Comparison of ENCODE assay signal across 16 cellular contexts in genomic region chr15:91456251-91456718, GRCh38.
DNase-seq lines count a peak whose midpoint lies in the region; ATAC-seq and TF ChIP-seq lines count a peak whose summit lies in the region.
"Had no signal": no experiment of that assay in that cellular context is flagged by ENCODE, and none has a peak within 500 bp of the region (broad histone marks: within the 10 kb centered on the region; RNA-seq: fewer than 3 reads in every experiment).

No MANE protein-coding gene starts in this region.

- H3K9ac ChIP-seq in GM23248 (no peak overlapping the region), colonic mucosa (ENCODE audit: low read depth in 2 of 2, low read length in 2 of 2) (no peak overlapping the region)

- no peak overlapping the region for H2AFZ ChIP-seq in GM23248
- peak overlapping the region; percentile 70 for H2AFZ ChIP-seq in PC-9

- POLR2A ChIA-PET in PC-9 (lab: Charles Lee; ENCODE audit: unreplicated experiment): interaction anchor here (0.6 to 1.2 kb wide), 11 partner anchors 18 to 1182 kb away, joined by 3 to 12 read pairs (median 3); no protein-coding TSS in a partner anchor

- in situ Hi-C loops in GM23248 (cut with MboI): no loop called here

- H3K4me3 ChIP-seq in GM23248: no peak overlapping the region
- peak overlapping the region; percentile 39; the same call in 1 of the 2 replicates for H3K4me3 ChIP-seq in PC-9
- H3K4me3 ChIP-seq in epithelial cell of esophagus (ENCODE audit: low read length): no peak overlapping the region
- no peak overlapping the region for H3K4me3 ChIP-seq in retinal pigment epithelial cell (ENCODE audit: low read length)
- no peak overlapping the region for H3K4me3 ChIP-seq in colonic mucosa
- H3K4me3 ChIP-seq: right atrium auricular region, stomach had no signal

- WGBS in GM23248 (ENCODE audit: low coverage in 1 of 2, low lambda C conversion rate in 2 of 2, missing lambda C conversion rate in 2 of 2), 2 experiments: 55 to 58% methylated on average over 7 of the region's 7 CpGs

- H3K27ac ChIP-seq in GM23248 (no peak overlapping the region), PC-9 (peak overlapping the region; percentile 99), colonic mucosa (no peak overlapping the region)
- H3K27ac ChIP-seq: right atrium auricular region had no signal

- H4K20me1 ChIP-seq in GM23248 (ENCODE audit: insufficient read depth) (no peaks in the 10 kb centered on the region), PC-9 (ENCODE audit: insufficient read depth) (no peaks in the 10 kb centered on the region)

- H3K79me2 ChIP-seq in GM23248 (ENCODE audit: insufficient read depth): no peaks in the 10 kb centered on the region
- H3K79me2 ChIP-seq in PC-9 (ENCODE audit: low read depth): no peaks in the 10 kb centered on the region

- H3K9me2 ChIP-seq in GM23248 (ENCODE audit: insufficient read depth) (no peaks in the 10 kb centered on the region), PC-9 (ENCODE audit: insufficient read depth) (no peaks in the 10 kb centered on the region)

- ATAC-seq in HG03354 (IDR thresholded peaks at IDR 0.05; ENCODE audit: poor library complexity, severe bottlenecking, unreplicated experiment) (no peak), HG02870 (IDR thresholded peaks at IDR 0.05; ENCODE audit: unreplicated experiment) (no peak), GM19467 (IDR thresholded peaks at IDR 0.05; ENCODE audit: unreplicated experiment) (no peak)
- ATAC-seq: HepG2 had no signal

- H3K27me3 ChIP-seq in GM23248 (replicated peaks; ENCODE audit: insufficient read depth) (no peaks in the 10 kb centered on the region), PC-9 (ENCODE audit: insufficient read depth, low read depth) (no peaks in the 10 kb centered on the region), colonic mucosa (no peaks in the 10 kb centered on the region)
- H3K27me3 ChIP-seq: right atrium auricular region, stomach had no signal

- H3K9me3 ChIP-seq in GM23248 (ENCODE audit: low read depth): no peaks in the 10 kb centered on the region
- H3K9me3 ChIP-seq in PC-9 (ENCODE audit: insufficient read depth, low read depth): peaks cover 18% of the 10 kb centered on the region
- H3K9me3 ChIP-seq in colonic mucosa: no peaks in the 10 kb centered on the region

- H3F3A ChIP-seq in GM23248 (ENCODE audit: insufficient read depth) (no peaks in the 10 kb centered on the region), PC-9 (ENCODE audit: insufficient read depth, low read depth) (peaks cover 25% of the 10 kb centered on the region)

- BruUV-seq in PC-9 (replicated peaks; lab: Mats Ljungman, UMichigan): no TSS peak

- CTCF ChIA-PET in PC-9 (lab: Charles Lee): no interaction called here

- H3K4me1 ChIP-seq in GM23248 (ENCODE audit: insufficient read depth): no peaks in the 10 kb centered on the region
- peaks cover 31% of the 10 kb centered on the region for H3K4me1 ChIP-seq in PC-9 (replicated peaks; ENCODE audit: insufficient read depth)
- H3K4me1 ChIP-seq in colonic mucosa: no peaks in the 10 kb centered on the region
- H3K4me1 ChIP-seq: right atrium auricular region had no signal

- intact Hi-C loops in PC-9 (cut with micrococcal nuclease; ENCODE audit: unreplicated experiment) (loop anchor here (1.0 to 10.0 kb wide), 11 partner anchors 49 to 1199 kb away; partner anchors contain the start of genes FAM174B and SLCO3A1), colonic mucosa (cut with DNase I) (no loop called here)

- peak; percentile 14 for DNase-seq in GM23248
- DNase-seq in PC-9: peak; percentile 91 to 98
- DNase-seq in epithelial cell of esophagus (ENCODE audit: low read depth): peak; percentile 94
- DNase-seq in retinal pigment epithelial cell (ENCODE audit: low read depth): peak; percentile 83
- DNase-seq in colonic mucosa: no peak
- DNase-seq: activated CD4-positive, alpha-beta T cell treated with anti-CD3 and anti-CD28 coated beads for 48 hours; caudate nucleus; CD4-positive, alpha-beta memory T cell; GOT3; NCI-H1694; stomach had no signal

- H3K4me2 ChIP-seq in GM23248 (ENCODE audit: unreplicated experiment) (no peak overlapping the region), PC-9 (peak overlapping the region; percentile 79)

- no peak for TF ChIP-seq CTCF in PC-9 (conservative IDR thresholded peaks at IDR 0.05)
- TF ChIP-seq CTCF in epithelial cell of esophagus (IDR thresholded peaks at IDR 0.05; ENCODE audit: insufficient read depth, low read depth, low read length, missing control alignments): no peak
- TF ChIP-seq CTCF in retinal pigment epithelial cell (conservative IDR thresholded peaks at IDR 0.05; ENCODE audit: low read depth, low read length): no peak
- no peak for TF ChIP-seq CTCF in colonic mucosa (IDR thresholded peaks at IDR 0.05)

- H3K36me3 ChIP-seq in GM23248 (ENCODE audit: low read depth) (no peaks in the 10 kb centered on the region), PC-9 (ENCODE audit: low read depth) (no peaks in the 10 kb centered on the region), colonic mucosa (no peaks in the 10 kb centered on the region)
- H3K36me3 ChIP-seq: right atrium auricular region, stomach had no signal
